1 cellular context compared by ENCODE assay signal in genomic region chr17:50177983-50178834, GRCh38.
A peak's percentile ranks its signal among the peaks of the same experiment; 100 is the strongest.
TF ChIP-seq lines count a peak whose summit lies in the region.

No MANE protein-coding gene starts in this region.

TF ChIP-seq in HepG2, 621 proteins besides CTCF, POLR2A, EP300 and RAD21 (continued from another document and continues in another):
- TF ChIP-seq MYPOP (CRISPR knock-in tag; IDR thresholded peaks at IDR 0.05) (peak; percentile 83), CSRNP1 (CRISPR knock-in tag; IDR thresholded peaks at IDR 0.05) (peak; percentile 62; the same call in 1 of the 2 replicates), FUBP1 (CRISPR knock-in tag; IDR thresholded peaks at IDR 0.05; ENCODE audit: borderline replicate concordance) (0 out of 2 replicates have a peak, but pooled peaks have one; percentile 54), KDM6A (CRISPR knock-in tag; IDR thresholded peaks at IDR 0.05; ENCODE audit: low read depth) (no peak), ZFY (CRISPR knock-in tag; IDR thresholded peaks at IDR 0.05) (peak; percentile 32; the same call in 1 of the 2 replicates), SNAPC2 (CRISPR knock-in tag; IDR thresholded peaks at IDR 0.05) (no peak; the same call in 1 of the 2 replicates), NONO (IDR thresholded peaks at IDR 0.05) (no peak), NONO (CRISPR knock-in tag; conservative IDR thresholded peaks at IDR 0.05) (peak; percentile 69; the same call in 1 of the 2 replicates), RARA (CRISPR knock-in tag; IDR thresholded peaks at IDR 0.05) (no peak), CBFB (CRISPR knock-in tag; IDR thresholded peaks at IDR 0.05) (0 out of 2 replicates have a peak, but pooled peaks have one; percentile 48), SIN3B (IDR thresholded peaks at IDR 0.05; ENCODE audit: low read length) (no peak), ZNF644 (CRISPR knock-in tag; IDR thresholded peaks at IDR 0.05; ENCODE audit: low read depth) (peak; percentile 75), ZNF749 (CRISPR knock-in tag; IDR thresholded peaks at IDR 0.05; ENCODE audit: borderline replicate concordance) (peak; percentile 31; the same call in 1 of the 2 replicates), MAZ (IDR thresholded peaks at IDR 0.05; ENCODE audit: borderline replicate concordance, low read depth, low read length) (0 out of 2 replicates have a peak, but pooled peaks have one; percentile 13), MAZ (CRISPR knock-in tag; IDR thresholded peaks at IDR 0.05; ENCODE audit: low read depth) (peak; percentile 81), ZSCAN5A (CRISPR knock-in tag; IDR thresholded peaks at IDR 0.05; ENCODE audit: borderline replicate concordance) (0 out of 2 replicates have a peak, but pooled peaks have one; percentile 28), SPEN (CRISPR knock-in tag; IDR thresholded peaks at IDR 0.05; ENCODE audit: low read depth) (no peak), SOX13 (IDR thresholded peaks at IDR 0.05) (no peak), SOX13 (CRISPR knock-in tag; conservative IDR thresholded peaks at IDR 0.05 in 1 of 2, IDR thresholded peaks at IDR 0.05 in 1 of 2) (peak in 1 of 2 experiments; percentile 0; a peak in 1 of 4 replicates), KMT2A (CRISPR knock-in tag; IDR thresholded peaks at IDR 0.05) (0 out of 2 replicates have a peak, but pooled peaks have one; percentile 10), ZNF580 (CRISPR knock-in tag; IDR thresholded peaks at IDR 0.05; ENCODE audit: borderline replicate concordance, low read depth) (0 out of 2 replicates have a peak, but pooled peaks have one; percentile 59), MBNL3 (CRISPR knock-in tag; conservative IDR thresholded peaks at IDR 0.05) (no peak), RBFOX2 (IDR thresholded peaks at IDR 0.05; ENCODE audit: low read depth, low read length) (peak; percentile 63; the same call in 1 of the 2 replicates), ZHX2 (IDR thresholded peaks at IDR 0.05; ENCODE audit: low read depth) (no peak), ZHX2 (CRISPR knock-in tag; IDR thresholded peaks at IDR 0.05; ENCODE audit: borderline replicate concordance) (no peak), HIVEP1 (CRISPR knock-in tag; IDR thresholded peaks at IDR 0.05) (peak; percentile 44; the same call in 1 of the 2 replicates), THAP8 (CRISPR knock-in tag; IDR thresholded peaks at IDR 0.05; ENCODE audit: borderline replicate concordance) (no peak), SIX1 (CRISPR knock-in tag; IDR thresholded peaks at IDR 0.05; ENCODE audit: borderline replicate concordance) (no peak), HCFC1 (IDR thresholded peaks at IDR 0.05; ENCODE audit: low read depth, low read length) (no peak), HMGXB3 (CRISPR knock-in tag; IDR thresholded peaks at IDR 0.05; ENCODE audit: borderline replicate concordance) (no peak), AHR (CRISPR knock-in tag; IDR thresholded peaks at IDR 0.05) (peak; percentile 52; the same call in 1 of the 2 replicates), GMEB1 (CRISPR knock-in tag; IDR thresholded peaks at IDR 0.05; ENCODE audit: borderline replicate concordance) (peak; percentile 52), ZNF501 (CRISPR knock-in tag; IDR thresholded peaks at IDR 0.05) (peak; percentile 67; the same call in 1 of the 2 replicates), TRAFD1 (CRISPR knock-in tag; IDR thresholded peaks at IDR 0.05; ENCODE audit: borderline replicate concordance) (0 out of 2 replicates have a peak, but pooled peaks have one; percentile 80)
